In the genomic region with DNA sequence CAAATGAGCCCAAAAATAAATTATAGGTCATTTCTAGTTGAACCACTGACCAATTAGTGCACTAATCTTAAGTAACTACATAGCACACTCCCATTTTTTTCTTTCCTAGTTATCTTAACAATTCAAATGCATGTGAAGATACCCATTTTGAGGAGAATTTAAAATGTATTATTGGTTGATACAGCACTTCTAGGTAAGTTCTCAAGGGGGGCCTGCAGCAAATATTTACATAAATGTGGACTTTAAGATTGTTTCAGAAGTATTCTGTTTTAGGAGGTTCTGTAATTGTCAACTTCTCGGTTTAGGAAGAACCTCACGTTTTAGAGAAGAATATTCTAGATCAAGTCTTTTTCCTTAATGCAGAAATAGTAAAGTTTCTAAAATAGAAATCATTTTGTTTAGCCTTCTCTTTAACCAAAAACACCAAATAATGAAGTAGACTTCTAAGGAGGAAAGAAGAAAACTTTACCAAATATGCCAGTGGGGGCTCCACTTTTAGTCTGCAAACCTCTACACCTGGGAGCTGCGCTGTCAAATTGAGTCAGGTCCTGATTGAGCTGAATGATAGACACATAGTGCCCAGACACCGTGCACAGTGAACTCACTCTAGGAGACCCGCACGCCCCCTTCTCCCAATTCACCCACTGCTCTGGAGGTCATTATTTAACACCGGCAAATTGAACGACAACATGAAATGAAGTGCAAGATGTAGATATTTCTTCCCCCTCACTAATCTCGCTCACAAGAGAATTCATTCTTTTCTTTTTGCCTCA, we compare ENCODE assay signal across 25 cellular contexts.
"Had no signal": no experiment of that assay in that cellular context is flagged by ENCODE, and none has a peak within 500 bp of the region (broad histone marks: within the 10 kb centered on the region; RNA-seq: fewer than 3 reads in every experiment).

No MANE protein-coding gene starts in this region.

- H3K4me1 ChIP-seq: psoas muscle had no signal

- H3K27ac Mint-ChIP-seq: endodermal cell; nephron progenitor cell; stimulated activated naive B cell treated with anti-CD40 and anti-IgM and Interleukin-4, amounts not matched to agents 10 μg/mL and 1 μg/mL and 100 μg/mL, for 72 hours had no signal

- H3K4me3 ChIP-seq: hepatocyte, lung, psoas muscle, right lobe of liver, spleen, stomach had no signal

- ATAC-seq: left cardiac atrium; left ventricle myocardium superior; psoas muscle; right lobe of liver; stimulated activated naive B cell treated with anti-CD40 and anti-IgM and Interleukin-4, amounts not matched to agents 10 μg/mL and 1 μg/mL and 100 μg/mL, for 72 hours had no signal

- DNase-seq: dermis blood vessel endothelial cell; effector CD4-positive, alpha-beta T cell; endodermal cell; erythroblast; foreskin melanocyte; head of caudate nucleus; kidney; left cardiac atrium; left ventricle myocardium superior; mesenchymal stem cell; naive B cell; nephron progenitor cell; psoas muscle; retina; right lobe of liver; spleen; stimulated activated CD4-positive, alpha-beta T cell treated with anti-CD3 and anti-CD28 coated beads, Interleukin-15, amount 100 ng/mL, for 24 hours; stimulated activated CD4-positive, alpha-beta T cell treated with anti-CD3 and anti-CD28 coated beads, Interleukin-1b, Interleukin-23, amount 100 ng/mL, for 48 hours; stimulated activated CD4-positive, alpha-beta T cell treated with anti-CD3 and anti-CD28 coated beads, Interleukin-4, amount 100 ng/mL, for 24 hours; stimulated activated naive B cell treated with anti-CD40 and anti-IgM and Interleukin-4, amounts not matched to agents 10 μg/mL and 1 μg/mL and 100 μg/mL, for 72 hours; stomach; substantia nigra; trophoblast cell had no signal

- H3K27me3 ChIP-seq: hepatocyte, right lobe of liver, spleen, stomach had no signal

- H3K27ac ChIP-seq: hepatocyte, psoas muscle, right lobe of liver, spleen, stomach had no signal

- H3K9me3 Mint-ChIP-seq: endodermal cell; naive B cell; nephron progenitor cell; stimulated activated naive B cell treated with anti-CD40 and anti-IgM and Interleukin-4, amounts not matched to agents 10 μg/mL and 1 μg/mL and 100 μg/mL, for 72 hours had no signal

- H3K4me3 Mint-ChIP-seq: endodermal cell; nephron progenitor cell; stimulated activated naive B cell treated with anti-CD40 and anti-IgM and Interleukin-4, amounts not matched to agents 10 μg/mL and 1 μg/mL and 100 μg/mL, for 72 hours had no signal

- H3K36me3 ChIP-seq: right lobe of liver, spleen, stomach had no signal

- H3K4me1 Mint-ChIP-seq: nephron progenitor cell had no signal

- H3K9me3 ChIP-seq: psoas muscle, right lobe of liver, spleen, stomach had no signal

- H3K4me2 ChIP-seq: hepatocyte had no signal

- H3K27me3 Mint-ChIP-seq: naive B cell; stimulated activated naive B cell treated with anti-CD40 and anti-IgM and Interleukin-4, amounts not matched to agents 10 μg/mL and 1 μg/mL and 100 μg/mL, for 72 hours had no signal
